15 cellular contexts compared by ENCODE assay signal in the genomic region with DNA sequence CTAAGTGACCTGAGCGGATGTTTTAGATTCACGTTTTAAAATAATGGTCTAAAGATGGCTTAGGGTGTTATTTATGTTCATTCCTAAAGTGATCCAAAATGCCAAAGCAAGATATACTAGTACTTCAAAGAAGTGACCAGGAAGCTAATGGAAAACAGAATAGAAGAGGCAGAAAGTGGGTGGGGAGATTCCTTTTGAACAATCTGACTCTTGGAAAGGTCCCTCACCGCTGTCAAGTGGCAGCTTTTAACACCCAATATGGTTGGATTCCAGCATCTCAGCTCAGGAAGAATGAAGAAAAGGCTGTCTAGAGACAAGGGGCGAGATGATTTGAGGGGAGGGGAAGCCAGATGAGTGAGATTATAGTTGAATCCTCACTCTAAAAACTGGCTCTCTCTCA.
DNase-seq lines count a peak whose midpoint lies in the region; ATAC-seq and TF ChIP-seq lines count a peak whose summit lies in the region.
"Had no signal": no experiment of that assay in that cellular context is flagged by ENCODE, and none has a peak within 500 bp of the region (broad histone marks: within the 10 kb centered on the region; RNA-seq: fewer than 3 reads in every experiment).

No MANE protein-coding gene starts in this region.

- 59% methylated on average over 4 of the region's 4 CpGs for WGBS in right cardiac atrium
- WGBS in sigmoid colon, 2 donors = 92 to 93% methylated on average over 4 of the region's 4 CpGs

- intact Hi-C loops in ascending aorta (cut with DNase I) = loop anchor here (2.0 to 10.0 kb wide), 5 partner anchors 43 to 283 kb away; no protein-coding TSS in a partner anchor
- intact Hi-C loops in right cardiac atrium (cut with DNase I) = no loop called here
- intact Hi-C loops in sigmoid colon (cut with DNase I) = loop anchor here (5.0 kb wide), 2 partner anchors 45 to 90 kb away; a partner anchor contains a TSS

- H3K9me3 ChIP-seq in ascending aorta (no peaks in the 10 kb centered on the region), right cardiac atrium (ENCODE audit: control insufficient read depth, low read length) (no peaks in the 10 kb centered on the region), sigmoid colon (no peaks in the 10 kb centered on the region)
- H3K9me3 ChIP-seq: thyroid gland had no signal

- H3K36me3 ChIP-seq in ascending aorta (peaks cover 0 to 17% of the 10 kb centered on the region in 2 donors), sigmoid colon (peaks cover 0 to 13% (median 0%) of the 10 kb centered on the region in 4 donors)

- H3K4me3 ChIP-seq in AG10803 (ENCODE audit: low read length) = no peak overlapping the region
- no peak overlapping the region for H3K4me3 ChIP-seq in ascending aorta
- H3K4me3 ChIP-seq in right cardiac atrium (ENCODE audit: low read length) = no peak overlapping the region
- no peak overlapping the region for H3K4me3 ChIP-seq in sigmoid colon
- H3K4me3 ChIP-seq: thyroid gland had no signal

- no peak for TF ChIP-seq POLR2A in sigmoid colon (IDR thresholded peaks at IDR 0.05)

- DNase-seq in AG10803 (ENCODE audit: low read depth) = peak; percentile 24
- DNase-seq in ascending aorta (ENCODE audit: low spot score in 2 of 2) = no peak
- no peak for DNase-seq in right cardiac atrium
- DNase-seq in sigmoid colon = no peak
- no peak for DNase-seq in central memory CD4-positive, alpha-beta T cell
- no peak for DNase-seq in T-helper 1 cell
- DNase-seq in inferior parietal cortex (ENCODE audit: extremely low spot score) = no peak
- DNase-seq: activated naive CD4-positive, alpha-beta T cell treated with anti-CD3 and anti-CD28 coated beads, Interleukin-2, amount 50 U/mL, for 16 hours; DMS153; naive thymus-derived CD8-positive, alpha-beta T cell; NCI-H2171; thyroid gland had no signal

- no peak for TF ChIP-seq CTCF in AG10803 (conservative IDR thresholded peaks at IDR 0.05; ENCODE audit: low read length)
- TF ChIP-seq CTCF in ascending aorta (IDR thresholded peaks at IDR 0.05) = no peak
- no peak for TF ChIP-seq CTCF in sigmoid colon (IDR thresholded peaks at IDR 0.05)

- H3K4me1 ChIP-seq in ascending aorta = peaks cover 3 to 16% of the 10 kb centered on the region in 2 donors
- H3K4me1 ChIP-seq in right cardiac atrium (ENCODE audit: control insufficient read depth, insufficient read depth, low read length) = peaks cover 1% of the 10 kb centered on the region
- peaks cover 0 to 46% (median 38%) of the 10 kb centered on the region in 4 donors for H3K4me1 ChIP-seq in sigmoid colon

- peak overlapping the region; percentile 78 to 79 for H3K27ac ChIP-seq in ascending aorta
- no peak overlapping the region for H3K27ac ChIP-seq in right cardiac atrium (ENCODE audit: low read length)
- peak overlapping the region; percentile 71 to 86 (median 74) for H3K27ac ChIP-seq in sigmoid colon
- H3K27ac ChIP-seq: foreskin keratinocyte had no signal

- peak; percentile 8 to 12 for ATAC-seq in right cardiac atrium
- no peak for ATAC-seq in GM19467 (IDR thresholded peaks at IDR 0.05; ENCODE audit: unreplicated experiment)
- ATAC-seq: naive thymus-derived CD8-positive, alpha-beta T cell; WTC11 had no signal

- TF ChIP-seq EP300 in sigmoid colon (IDR thresholded peaks at IDR 0.05) = no peak

- no peaks in the 10 kb centered on the region for H3K27me3 ChIP-seq in ascending aorta
- no peaks in the 10 kb centered on the region for H3K27me3 ChIP-seq in right cardiac atrium (ENCODE audit: control insufficient read depth, insufficient read depth)
- H3K27me3 ChIP-seq in sigmoid colon = no peaks in the 10 kb centered on the region
- H3K27me3 ChIP-seq: foreskin keratinocyte, thyroid gland had no signal

Comparison
In these comparisons a context has a peak if more than half of its experiments do, and no peak if none do; other contexts are left out.
1. intact Hi-C loops: an anchor here in ascending aorta (2.0 to 10.0 kb wide) and sigmoid colon (5.0 kb wide); none called in right cardiac atrium.